26 cellular contexts compared by ENCODE assay signal in the genomic region with DNA sequence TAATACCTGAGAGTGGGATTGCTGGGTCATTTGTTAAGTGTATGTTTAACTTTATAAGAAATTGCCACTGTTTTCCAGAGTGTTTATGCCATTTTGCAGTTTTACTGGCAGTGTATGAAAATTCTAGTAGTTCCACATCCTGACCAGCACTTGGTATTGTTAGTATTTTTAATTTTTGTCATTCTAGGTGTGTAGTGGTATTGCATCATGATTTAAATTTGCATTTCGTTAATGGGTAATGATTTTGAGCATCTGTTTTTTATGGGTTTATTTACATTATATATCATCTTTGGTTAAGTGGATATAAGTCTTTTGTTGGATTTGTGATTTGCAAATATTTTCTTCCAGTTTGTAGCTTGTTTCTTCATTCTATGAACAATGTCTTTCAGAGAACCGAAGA.
"Had no signal": no experiment of that assay in that cellular context is flagged by ENCODE, and none has a peak within 500 bp of the region (broad histone marks: within the 10 kb centered on the region; RNA-seq: fewer than 3 reads in every experiment).

No MANE protein-coding gene starts in this region.

- H3K27ac Mint-ChIP-seq: immature natural killer cell; memory B cell; nephron; stimulated activated memory B cell treated with anti-CD40 and anti-IgM and Interleukin-4, amounts not matched to agents 10 μg/mL and 1 μg/mL and 100 μg/mL, for 72 hours; type B pancreatic cell had no signal

- ATAC-seq: naive thymus-derived CD8-positive, alpha-beta T cell; pancreas; right cardiac atrium; stimulated activated memory B cell treated with anti-CD40 and anti-IgM and Interleukin-4, amounts not matched to agents 10 μg/mL and 1 μg/mL and 100 μg/mL, for 72 hours; stimulated activated naive CD8-positive, alpha-beta T cell treated with anti-CD3 and anti-CD28 coated beads, Interleukin-15, amount 100 ng/mL, for 72 hours had no signal

- FAIRE-seq: islet of Langerhans, small intestine had no signal

- H3K4me3 Mint-ChIP-seq: immature natural killer cell; memory B cell; nephron; neural crest cell; stimulated activated memory B cell treated with anti-CD40 and anti-IgM and Interleukin-4, amounts not matched to agents 10 μg/mL and 1 μg/mL and 100 μg/mL, for 72 hours; stimulated activated naive CD8-positive, alpha-beta T cell treated with anti-CD3 and anti-CD28 coated beads, Interleukin-15, amount 100 ng/mL, for 72 hours; type B pancreatic cell had no signal

- H3K27me3 ChIP-seq: pancreas, sigmoid colon, spleen, tibial nerve, uterus had no signal

- H3K27me3 Mint-ChIP-seq: naive thymus-derived CD8-positive, alpha-beta T cell; stimulated activated memory B cell treated with anti-CD40 and anti-IgM and Interleukin-4, amounts not matched to agents 10 μg/mL and 1 μg/mL and 100 μg/mL, for 72 hours; stimulated activated naive CD8-positive, alpha-beta T cell treated with anti-CD3 and anti-CD28 coated beads, Interleukin-15, amount 100 ng/mL, for 72 hours; type B pancreatic cell had no signal

- H3K36me3 ChIP-seq: left ventricle myocardium inferior, pancreas, prostate gland, sigmoid colon, spleen, tibial nerve, uterus had no signal

- DNase-seq: hypothalamus; immature natural killer cell; left ventricle myocardium inferior; naive thymus-derived CD8-positive, alpha-beta T cell; nucleus accumbens; pancreas; posterior cingulate gyrus; retina; right cardiac atrium; sigmoid colon; small intestine; spleen; stimulated activated CD4-positive, alpha-beta T cell treated with anti-CD3 and anti-CD28 coated beads, Interleukin-4, amount 100 ng/mL, for 4 hours; stimulated activated CD8-positive, alpha-beta memory T cell treated with anti-CD3 and anti-CD28 coated beads, Interleukin-4, amount 100 ng/mL, for 48 hours; stimulated activated naive CD4-positive, alpha-beta T cell treated with Interleukin-2 at 50 U/mL for 16 hours; stimulated activated naive CD8-positive, alpha-beta T cell treated with anti-CD3 and anti-CD28 coated beads, Interleukin-15, amount 100 ng/mL, for 72 hours; substantia nigra; uterus had no signal

- H3K4me1 Mint-ChIP-seq: nephron, neural crest cell had no signal

- H3K4me3 ChIP-seq: left ventricle myocardium inferior, pancreas, prostate gland, sigmoid colon, spleen, tibial nerve, uterus had no signal

- H3K9me3 ChIP-seq: left ventricle myocardium inferior, pancreas, prostate gland, tibial nerve, uterus had no signal

- H3K4me1 ChIP-seq: left ventricle myocardium inferior, prostate gland, tibial nerve, uterus had no signal

- H3K27ac ChIP-seq: left ventricle myocardium inferior, pancreas, prostate gland, sigmoid colon, spleen, tibial nerve, uterus had no signal
